ENCODE assay signal across 8 cellular contexts in genomic region chr17:16027708-16028584, GRCh38. TPM values are rescaled to one million over a fixed set of nuclear protein-coding genes. Genes with fewer than 3 reads are reported as not detected.
DNase-seq lines count a peak whose midpoint lies in the region; ATAC-seq, FAIRE-seq and TF ChIP-seq lines count a peak whose summit lies in the region.

No MANE protein-coding gene starts in this region.

- no peaks in the 10 kb centered on the region for H3K9me3 Mint-ChIP-seq in astrocyte (ENCODE audit: unreplicated experiment)

- H3K27me3 ChIP-seq in astrocyte (ENCODE audit: insufficient read depth, low read length), result no peaks in the 10 kb centered on the region

- H3K27me3 Mint-ChIP-seq in astrocyte (ENCODE audit: low read depth, unreplicated experiment), result no peaks in the 10 kb centered on the region

- no peak overlapping the region for H3K4me3 Mint-ChIP-seq in astrocyte (ENCODE audit: unreplicated experiment)

- H3K36me3 ChIP-seq in astrocyte (ENCODE audit: insufficient read depth, low read length), result peaks cover 83% of the 10 kb centered on the region

- peak overlapping the region; percentile 98 for H3K27ac Mint-ChIP-seq in astrocyte (ENCODE audit: unreplicated experiment)

- peak overlapping the region; percentile 80 for H3K4me2 ChIP-seq in astrocyte (ENCODE audit: low read length)

- H3K27ac ChIP-seq in astrocyte (ENCODE audit: low read depth, low read length), result peak overlapping the region; percentile 95

- peaks cover 3% of the 10 kb centered on the region for H4K20me1 ChIP-seq in astrocyte (ENCODE audit: insufficient read depth, low read length)

- no peaks in the 10 kb centered on the region for H3K9me3 ChIP-seq in astrocyte (ENCODE audit: insufficient read depth, low read depth, low read length)

- H3K4me1 Mint-ChIP-seq in astrocyte (ENCODE audit: low read depth, unreplicated experiment), result peaks cover 29% of the 10 kb centered on the region

- peaks cover 23% of the 10 kb centered on the region for H3K4me1 ChIP-seq in astrocyte (ENCODE audit: insufficient read depth, low read length)

- FAIRE-seq in astrocyte (lab: Jason Lieb, UNC), result peak; percentile 89

- ATAC-seq in left colon (peak; percentile 49), HG03135 (IDR thresholded peaks at IDR 0.05; ENCODE audit: unreplicated experiment) (no peak)

- intact Hi-C loops in left colon (cut with DNase I, micrococcal nuclease), result no loop called here

- peak overlapping the region; percentile 75 for H3K9ac ChIP-seq in astrocyte (ENCODE audit: low read length)

- H3K79me2 ChIP-seq in astrocyte (ENCODE audit: insufficient read depth, low read length), result peaks cover 21% of the 10 kb centered on the region

- DNase-seq in GM12864 (ENCODE audit: low read depth), result peak; percentile 39
- peak; percentile 71 for DNase-seq in HFF-Myc (ENCODE audit: extremely low read depth, low read depth)
- DNase-seq in RKO (ENCODE audit: low spot score), result peak; percentile 98
- DNase-seq in astrocyte (ENCODE audit: low read depth), result peak; percentile 97
- no peak for DNase-seq in left colon
- peak; percentile 24 to 28 for DNase-seq in stimulated activated CD8-positive, alpha-beta memory T cell treated with anti-CD3 and anti-CD28 coated beads, Interleukin-7, amount 100 ng/mL, for 4 hours (ENCODE audit: low read depth in 2 of 2)
- no peak for DNase-seq in NCI-H1105 (lab: John Stamatoyannopoulos, UW)

- TF ChIP-seq CTCF in GM12864 (IDR thresholded peaks at IDR 0.05; ENCODE audit: low read depth, low read length, missing control alignments), result no peak
- TF ChIP-seq CTCF in HFF-Myc (IDR thresholded peaks at IDR 0.05; ENCODE audit: low read depth, low read length, missing control alignments), result no peak
- TF ChIP-seq CTCF in astrocyte (IDR thresholded peaks at IDR 0.05; ENCODE audit: insufficient read depth, low read depth, low read length), result peak; percentile 15

- peaks cover 23% of the 10 kb centered on the region for H3K36me3 Mint-ChIP-seq in astrocyte (ENCODE audit: low read depth, unreplicated experiment)

- H3K4me3 ChIP-seq in GM12864 (ENCODE audit: low read depth, low read length), result no peak overlapping the region
- H3K4me3 ChIP-seq in HFF-Myc (replicated peaks; ENCODE audit: low read depth, low read length), result no peak overlapping the region
- peak overlapping the region; percentile 22 for H3K4me3 ChIP-seq in astrocyte (ENCODE audit: insufficient read depth, low read depth, low read length)

- H2AFZ ChIP-seq in astrocyte (ENCODE audit: low read depth, low read length), result no peak overlapping the region

RNA-seq across cellular contexts. Expression of gene TTC19, which starts 28.3 kb away (rescaled TPM):
- 21.9 and 25.7 TPM in 2 replicates for total RNA-seq in astrocyte
- total RNA-seq in left colon, result 10 to 100 TPM; 50.7 to 53.6 TPM

RNA-seq across cellular contexts. Expression of gene ZSWIM7, which starts 28.4 kb away (rescaled TPM):
- 19.0 and 21.5 TPM in 2 replicates for total RNA-seq in astrocyte
- 10 to 100 TPM; 22.4 to 23.5 TPM for total RNA-seq in left colon

Comparison
In these comparisons a context has a peak if more than half of its experiments do, and no peak if none do; other contexts are left out.
1. DNase-seq: peak in GM12864 (single experiment), HFF-Myc (single experiment), RKO (single experiment), astrocyte (single experiment) and stimulated activated CD8-positive, alpha-beta memory T cell treated with anti-CD3 and anti-CD28 coated beads, Interleukin-7, amount 100 ng/mL, for 4 hours (2 of 2); none in left colon (0 of 2) and NCI-H1105 (single experiment).